Comparison of ENCODE assay signal across 8 cellular contexts in the genomic region with DNA sequence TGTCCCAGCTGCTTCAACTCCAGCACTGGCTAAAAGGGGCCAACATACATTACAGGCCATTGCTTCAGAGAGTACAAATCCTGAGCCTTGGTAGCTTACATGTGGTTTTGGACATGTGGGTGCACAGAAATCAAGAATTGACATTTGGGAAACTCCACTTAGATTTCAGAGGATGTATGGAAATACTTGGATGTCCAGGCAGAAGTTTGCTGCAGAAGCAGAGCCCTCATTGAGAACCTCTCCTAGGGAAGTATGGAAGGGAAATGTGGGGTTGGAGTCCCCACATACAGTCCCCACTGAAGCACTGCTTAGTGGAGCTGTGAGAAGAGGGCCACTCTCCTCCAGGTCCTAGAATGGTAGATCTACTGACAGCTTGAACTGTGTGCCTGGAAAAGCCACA.
"Had no signal": no experiment of that assay in that cellular context is flagged by ENCODE, and none has a peak within 500 bp of the region (broad histone marks: within the 10 kb centered on the region; RNA-seq: fewer than 3 reads in every experiment).

No MANE protein-coding gene starts in this region.

- H3K27ac Mint-ChIP-seq: GM23338, H9, HFFc6, IgD-negative memory B cell had no signal

- H3K4me1 Mint-ChIP-seq: GM23338, H9, IgD-negative memory B cell had no signal

- H3K4me2 ChIP-seq: GM23338 had no signal

- H3K4me3 ChIP-seq: GM23338 had no signal

- DNase-seq: H9, HCEC 1CT, HFFc6, KBM-7 had no signal

- H3K4me3 Mint-ChIP-seq: GM23338, H9, HFFc6, IgD-negative memory B cell had no signal

- H3K36me3 Mint-ChIP-seq: IgD-negative memory B cell had no signal

- ATAC-seq: GM23338, HepG2 had no signal

- H3K27me3 Mint-ChIP-seq: IgD-negative memory B cell had no signal

- H2AFZ ChIP-seq: GM23338 had no signal

- H3K27ac ChIP-seq: HL-60 had no signal
